ENCODE assay signal across 2 cellular contexts in genomic region chr5:141834331-141834730, GRCh38.
TF ChIP-seq lines count a peak whose summit lies in the region.

No MANE protein-coding gene starts in this region.

TF ChIP-seq in IMR-90, 13 proteins besides CTCF, POLR2A, EP300 and RAD21:
- TF ChIP-seq CEBPB (IDR thresholded peaks at IDR 0.05; ENCODE audit: low read depth, low read length) (no peak), SMC3 (IDR thresholded peaks at IDR 0.05; ENCODE audit: low read depth, low read length) (no peak)
TF ChIP-seq in IMR-90: peak in this region for 0.

TF ChIP-seq in endothelial cell of umbilical vein, 7 proteins besides CTCF, POLR2A, EP300 and RAD21:
- no peak for TF ChIP-seq GATA2 (IDR thresholded peaks at IDR 0.05; ENCODE audit: insufficient read depth, insufficient read length, low read depth, low read length)
- TF ChIP-seq, protein P1, sequence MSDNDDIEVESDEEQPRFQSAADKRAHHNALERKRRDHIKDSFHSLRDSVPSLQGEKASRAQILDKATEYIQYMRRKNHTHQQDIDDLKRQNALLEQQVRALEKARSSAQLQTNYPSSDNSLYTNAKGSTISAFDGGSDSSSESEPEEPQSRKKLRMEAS (IDR thresholded peaks at IDR 0.05; ENCODE audit: insufficient read depth, insufficient read length), result no peak
- no peak for TF ChIP-seq POLR2AphosphoS5 (IDR thresholded peaks at IDR 0.05; ENCODE audit: insufficient read depth, low read depth, low read length)
- TF ChIP-seq JUN (IDR thresholded peaks at IDR 0.05; ENCODE audit: borderline replicate concordance, insufficient read depth, insufficient read length, low read depth), result no peak
- no peak for TF ChIP-seq EZH2 (IDR thresholded peaks at IDR 0.05; ENCODE audit: borderline replicate concordance, low read depth, low read length, severe bottlenecking)
- no peak for TF ChIP-seq FOS (IDR thresholded peaks at IDR 0.05; ENCODE audit: borderline replicate concordance, insufficient read depth, low read length)
